10 cellular contexts compared by ENCODE assay signal in genomic region chr1:160781914-160782689, GRCh38. TPM values are rescaled to one million over a fixed set of nuclear protein-coding genes. Genes with fewer than 3 reads are reported as not detected.
DNase-seq lines count a peak whose midpoint lies in the region; ATAC-seq, FAIRE-seq and TF ChIP-seq lines count a peak whose summit lies in the region.
"Had no signal": no experiment of that assay in that cellular context is flagged by ENCODE, and none has a peak within 500 bp of the region (broad histone marks: within the 10 kb centered on the region; RNA-seq: fewer than 3 reads in every experiment).

No MANE protein-coding gene starts in this region.

- H3K27me3 Mint-ChIP-seq in neural progenitor cell (ENCODE audit: insufficient read depth, low read depth): peaks cover 4% of the 10 kb centered on the region

- CTCF ChIA-PET in GM12878 (lab: Yijun Ruan, JAX): interaction anchor here (0.6 to 10.9 kb wide), 35 partner anchors 8 to 315 kb away, joined by 3 to 247 read pairs (median 5); partner anchors contain the start of genes CD244, ITLN2, LY9 and SLAMF1

- H3K4me1 ChIP-seq in GM12878 (ENCODE audit: control insufficient read depth, insufficient read depth, low read length) (peaks cover 23% of the 10 kb centered on the region), mesenchymal stem cell (ENCODE audit: control insufficient read depth, insufficient read depth, low read depth, low read length) (no peaks in the 10 kb centered on the region), neural progenitor cell (no peaks in the 10 kb centered on the region)

- POLR2A ChIA-PET in GM12878 (lab: Charles Lee): interaction anchor here (0.5 to 2.7 kb wide), 17 partner anchors 8 to 356 kb away, joined by 3 to 20 read pairs (median 4); partner anchors contain the start of genes CD244 and LY9

- DNase-seq in GM19238 (ENCODE audit: insufficient read length, low spot score) (peak; percentile 56), GM12878 (ENCODE audit: low read depth, low spot score) (peak; percentile 88), mesenchymal stem cell (no peak), neural progenitor cell (ENCODE audit: low spot score) (no peak), erythroblast (lab: John Stamatoyannopoulos, UW) (no peak), AG08396 (ENCODE audit: low spot score) (no peak)

- H3F3A ChIP-seq in neural progenitor cell (ENCODE audit: low read depth): no peaks in the 10 kb centered on the region

- H3K79me1 ChIP-seq in mesenchymal stem cell (replicated peaks; ENCODE audit: low read length, poor library complexity, severe bottlenecking): no peaks in the 10 kb centered on the region

- no peaks in the 10 kb centered on the region for H3K27me3 ChIP-seq in GM12878 (replicated peaks in 1 of 2; ENCODE audit: control insufficient read depth in 2 of 2, insufficient read depth in 2 of 2, low read length in 1 of 2)
- H3K27me3 ChIP-seq in mesenchymal stem cell (ENCODE audit: control insufficient read depth in 1 of 2, insufficient read depth in 1 of 2, low read length in 2 of 2): no peaks in the 10 kb centered on the region
- H3K27me3 ChIP-seq in neural progenitor cell: no peaks in the 10 kb centered on the region

- H4K20me1 ChIP-seq in GM12878 (ENCODE audit: control insufficient read depth, insufficient read depth) (no peaks in the 10 kb centered on the region), neural progenitor cell (ENCODE audit: low read depth) (no peaks in the 10 kb centered on the region)

- H2AK5ac ChIP-seq in mesenchymal stem cell (ENCODE audit: low read length, severe bottlenecking): no peak overlapping the region

- in situ Hi-C loops in GM12878 (cut with MboI): no loop called here

- H3K4me3 ChIP-seq in GM12878: no peak overlapping the region
- no peak overlapping the region for H3K4me3 ChIP-seq in mesenchymal stem cell (ENCODE audit: insufficient read depth in 1 of 2, low read depth in 1 of 2, low read length in 2 of 2)
- H3K4me3 ChIP-seq in neural progenitor cell: no peak overlapping the region

- H2BK12ac ChIP-seq in mesenchymal stem cell (ENCODE audit: low read length in 2 of 2): no peak overlapping the region

- BruUV-seq in GM12878 (replicated peaks; lab: Mats Ljungman, UMichigan): TSS peak; percentile 33

- H2BK120ac ChIP-seq in mesenchymal stem cell (ENCODE audit: low read depth, low read length): no peak overlapping the region

- FAIRE-seq in GM12878 (lab: Jason Lieb, UNC): peak; percentile 86

- SMC1A ChIA-PET in GM12878 (lab: Charles Lee; ENCODE audit: uncharacterized antibody, unreplicated experiment): interaction anchor here (0.6 to 10.8 kb wide), 21 partner anchors 9 to 171 kb away, joined by 3 to 143 read pairs (median 5); partner anchors contain the start of genes CD244, ITLN2 and LY9

- intact Hi-C loops in GM12878 (cut with micrococcal nuclease; ENCODE audit: unreplicated experiment): loop anchor here (1.0 kb wide), 1 partner anchor 48 kb away; no protein-coding TSS in a partner anchor

- H3K4me2 ChIP-seq in GM12878 (ENCODE audit: control insufficient read depth, insufficient read depth) (peak overlapping the region; percentile 32), mesenchymal stem cell (ENCODE audit: low read length, poor library complexity, severe bottlenecking) (no peak overlapping the region), neural progenitor cell (no peak overlapping the region)

- H3K23ac ChIP-seq in mesenchymal stem cell (ENCODE audit: low read length in 2 of 2): no peak overlapping the region

- TF ChIP-seq RAD21 in GM12878 (IDR thresholded peaks at IDR 0.05; ENCODE audit: insufficient read depth, low read depth, low read length): no peak

- H3K27ac ChIP-seq in C4-2B (peak overlapping the region; percentile 52), GM12878 (ENCODE audit: control insufficient read depth, insufficient read depth) (peak overlapping the region; percentile 67), mesenchymal stem cell (ENCODE audit: low read length, poor library complexity, severe bottlenecking) (no peak overlapping the region), neural progenitor cell (no peak overlapping the region)

- 18% methylated on average over 9 of the region's 9 CpGs for WGBS in GM12878 (ENCODE audit: insufficient coverage, insufficient replicate concordance, low lambda C conversion rate, missing lambda C conversion rate)
- WGBS in mesenchymal stem cell: 78% methylated on average over 9 of the region's 9 CpGs

- H3K9me3 ChIP-seq in GM12878 (replicated peaks; ENCODE audit: control insufficient read depth, insufficient read depth, low read length) (no peaks in the 10 kb centered on the region), mesenchymal stem cell (ENCODE audit: control insufficient read depth, low read length) (no peaks in the 10 kb centered on the region), neural progenitor cell (ENCODE audit: low read depth) (no peaks in the 10 kb centered on the region)

- no peaks in the 10 kb centered on the region for H3K4me1 Mint-ChIP-seq in neural progenitor cell

- H3K9me3 Mint-ChIP-seq in neural progenitor cell: peaks cover 3% of the 10 kb centered on the region

- no peak for TF ChIP-seq CTCF in C4-2B (conservative IDR thresholded peaks at IDR 0.05)
- no peak for TF ChIP-seq CTCF in GM12878 (IDR thresholded peaks at IDR 0.05 in 2 of 3, conservative IDR thresholded peaks at IDR 0.05 in 1 of 3; ENCODE audit: control insufficient read depth in 2 of 3, extremely low read depth in 1 of 3, insufficient read depth in 1 of 3, low read depth in 3 of 3, low read length in 3 of 3)
- TF ChIP-seq CTCF in neural progenitor cell (IDR thresholded peaks at IDR 0.05): no peak

- H2BK15ac ChIP-seq in mesenchymal stem cell (ENCODE audit: low read depth, poor library complexity, severe bottlenecking): no peak overlapping the region

- H2AFZ ChIP-seq in GM12878 (ENCODE audit: control insufficient read depth, low read depth, low read length) (peak overlapping the region; percentile 49), mesenchymal stem cell (ENCODE audit: low read depth, low read length) (no peak overlapping the region), neural progenitor cell (replicated peaks) (no peak overlapping the region)

- no peak overlapping the region for H3K27ac Mint-ChIP-seq in neural progenitor cell

- no peak overlapping the region for H3K14ac ChIP-seq in mesenchymal stem cell (ENCODE audit: low read length in 2 of 2)

- H3K18ac ChIP-seq in mesenchymal stem cell (ENCODE audit: low read depth in 1 of 2, low read length in 2 of 2): no peak overlapping the region

- H3K79me2 ChIP-seq in GM12878 (ENCODE audit: control insufficient read depth, insufficient read depth, low read length): no peaks in the 10 kb centered on the region
- H3K79me2 ChIP-seq in neural progenitor cell (ENCODE audit: low read depth): no peaks in the 10 kb centered on the region

- ATAC-seq in HG03175 (IDR thresholded peaks at IDR 0.05; ENCODE audit: unreplicated experiment) (peak; percentile 87), GM12878 (peak; percentile 92)

- no peak overlapping the region for H3K4ac ChIP-seq in mesenchymal stem cell (ENCODE audit: low read depth in 1 of 2, low read length in 2 of 2)

- H4K91ac ChIP-seq in mesenchymal stem cell (ENCODE audit: low read length): no peak overlapping the region

- no peaks in the 10 kb centered on the region for H3K36me3 ChIP-seq in GM12878 (ENCODE audit: control insufficient read depth in 2 of 2, insufficient read depth in 2 of 2, low read length in 1 of 2)
- no peaks in the 10 kb centered on the region for H3K36me3 ChIP-seq in mesenchymal stem cell (ENCODE audit: control insufficient read depth in 1 of 2, insufficient read depth in 2 of 2, low read depth in 1 of 2, low read length in 2 of 2)
- no peaks in the 10 kb centered on the region for H3K36me3 ChIP-seq in neural progenitor cell

- H2BK5ac ChIP-seq in mesenchymal stem cell (ENCODE audit: low read depth, low read length, poor library complexity, severe bottlenecking): no peak overlapping the region

- RAD21 ChIA-PET in GM12878 (lab: Charles Lee; ENCODE audit: unreplicated experiment): interaction anchor here (0.7 to 10.8 kb wide), 25 partner anchors 8 to 316 kb away, joined by 3 to 193 read pairs (median 6); partner anchors contain the start of genes CD244, ITLN2, LY9 and SLAMF7

- no peak overlapping the region for H3K4me3 Mint-ChIP-seq in neural progenitor cell

- H4K8ac ChIP-seq in mesenchymal stem cell (ENCODE audit: low read length): no peak overlapping the region

- H3K9ac ChIP-seq in GM12878 (ENCODE audit: control insufficient read depth, insufficient read depth, low read length) (0 out of 2 replicates have a peak overlapping the region, but pooled peaks have one; percentile 1), mesenchymal stem cell (ENCODE audit: low read length) (no peak overlapping the region), neural progenitor cell (no peak overlapping the region)

- H3K36me3 Mint-ChIP-seq in neural progenitor cell: no peaks in the 10 kb centered on the region

- TF ChIP-seq EP300 in GM12878 (IDR thresholded peaks at IDR 0.05; ENCODE audit: borderline replicate concordance in 1 of 2, control insufficient read depth in 1 of 2, low read depth in 2 of 2, low read length in 2 of 2): peak; percentile 84 to 94

- TF ChIP-seq POLR2A in GM12878 (IDR thresholded peaks at IDR 0.05; ENCODE audit: low read depth, low read length): no peak
- no peak for TF ChIP-seq POLR2A in erythroblast (IDR thresholded peaks at IDR 0.05; ENCODE audit: low read length)

RNA-seq across cellular contexts. Expression of gene LY9, which starts 13.9 kb away (rescaled TPM):
- total RNA-seq in GM12878 (2013; cell fraction: nucleolus; rRNA removed): 51.7 and 54.8 TPM in 2 replicates
- total RNA-seq in GM12878 (2014; rRNA removed) (10.7 and 12.5 TPM in 2 replicates), GM12878 (2014; rRNA removed; fragmentation: Illumina TruSeq; extraction: Trizol) (6.6 and 8.0 TPM in 2 replicates), GM12878 (2021) (8.9 and 11.0 TPM in 2 replicates), neural progenitor cell (ENCODE audit: low replicate concordance) (not detected in 2 replicates)
- 15.9 TPM for polyA plus RNA-seq in GM12878 (2011; ENCODE audit: low read depth)
- polyA plus RNA-seq in GM12878 (2011; rRNA removed) (11.7 and 13.3 TPM in 2 replicates), GM12878 (2014; fragmentation: Illumina TruSeq; extraction: Trizol) (9.8 and 11.7 TPM in 2 replicates), GM12878 (2014; fragmentation: Nextera tagmentation; extraction: Ambion mirVana) (1 to 10 TPM; 2.7 to 2.8 TPM), GM12878 (2014; rRNA removed) (11.4 and 11.6 TPM in 2 replicates), GM12878 (2016; fragmentation: Nextera tagmentation; extraction: Ambion mirVana) (1 to 10 TPM; 7.4 to 9.1 TPM)
- 12.8 and 14.6 TPM in 2 replicates for polyA plus RNA-seq in GM12878 (2011; cell fraction: cytosol; rRNA removed)
- polyA plus RNA-seq in GM12878 (2011; cell fraction: nucleus; rRNA removed): 11.6 and 16.1 TPM in 2 replicates
- polyA plus RNA-seq in GM12878 (2012): 16.7 and 24.0 TPM in 2 replicates
- polyA minus RNA-seq in GM12878 (2011; rRNA and poly(A)+ RNA removed): 13.6 and 16.5 TPM in 2 replicates
- polyA minus RNA-seq in GM12878 (2011; cell fraction: cytosol; rRNA and poly(A)+ RNA removed): 3.5 TPM in 2 replicates
- polyA minus RNA-seq in GM12878 (2011; cell fraction: nucleus; rRNA and poly(A)+ RNA removed): 10.8 and 12.2 TPM in 2 replicates
- polyA plus RNA-seq in mesenchymal stem cell (2013, experiment 1 of 2): not detected
- not detected for polyA plus RNA-seq in mesenchymal stem cell (2013, experiment 2 of 2)
- total RNA-seq: kidney epithelial cell, temporal lobe had no signal

RNA-seq across cellular contexts. Expression of gene SLAMF7, which starts 43.1 kb away (rescaled TPM):
- 340 and 341 TPM in 2 replicates for total RNA-seq in GM12878 (2013; cell fraction: nucleolus; rRNA removed)
- total RNA-seq in GM12878 (2014; rRNA removed) (74.4 and 76.2 TPM in 2 replicates), GM12878 (2014; rRNA removed; fragmentation: Illumina TruSeq; extraction: Trizol) (81.5 and 88.1 TPM in 2 replicates), GM12878 (2021) (124 and 133 TPM in 2 replicates), neural progenitor cell (ENCODE audit: low replicate concordance) (not detected in 2 replicates)
- 147 TPM for polyA plus RNA-seq in GM12878 (2011; ENCODE audit: low read depth)
- polyA plus RNA-seq in GM12878 (2011; rRNA removed) (275 and 284 TPM in 2 replicates), GM12878 (2014; fragmentation: Illumina TruSeq; extraction: Trizol) (182 and 208 TPM in 2 replicates), GM12878 (2014; fragmentation: Nextera tagmentation; extraction: Ambion mirVana) (10 to 100 TPM; 66.6 to 83.4 TPM), GM12878 (2014; rRNA removed) (118 and 125 TPM in 2 replicates), GM12878 (2016; fragmentation: Nextera tagmentation; extraction: Ambion mirVana) (100 to 1,000 TPM; 102 to 114 TPM)
- polyA plus RNA-seq in GM12878 (2011; cell fraction: cytosol; rRNA removed): 168 and 176 TPM in 2 replicates
- 116 and 168 TPM in 2 replicates for polyA plus RNA-seq in GM12878 (2011; cell fraction: nucleus; rRNA removed)
- polyA plus RNA-seq in GM12878 (2012): 182 and 235 TPM in 2 replicates
- polyA minus RNA-seq in GM12878 (2011; rRNA and poly(A)+ RNA removed): 184 and 200 TPM in 2 replicates
- 46.2 and 51.3 TPM in 2 replicates for polyA minus RNA-seq in GM12878 (2011; cell fraction: cytosol; rRNA and poly(A)+ RNA removed)
- polyA minus RNA-seq in GM12878 (2011; cell fraction: nucleus; rRNA and poly(A)+ RNA removed): 108 and 125 TPM in 2 replicates
- not detected for polyA plus RNA-seq in mesenchymal stem cell (2013, experiment 1 of 2)
- not detected for polyA plus RNA-seq in mesenchymal stem cell (2013, experiment 2 of 2)

Comparison
In these comparisons a context has a peak if more than half of its experiments do, and no peak if none do; other contexts are left out.
1. H3K27ac ChIP-seq: peak in C4-2B (single experiment) and GM12878 (single experiment); none in mesenchymal stem cell (single experiment) and neural progenitor cell (single experiment).
2. DNase-seq: peak in GM19238 (single experiment) and GM12878 (single experiment); none in mesenchymal stem cell (single experiment), neural progenitor cell (single experiment), erythroblast (0 of 2) and AG08396 (single experiment).
3. RNA of gene SLAMF7, which starts 43.1 kb away (total RNA-seq): 74.4 to 341 TPM in GM12878; not detected in neural progenitor cell; every median in the first group is over 10 times any median in the second.